In the genomic region with DNA sequence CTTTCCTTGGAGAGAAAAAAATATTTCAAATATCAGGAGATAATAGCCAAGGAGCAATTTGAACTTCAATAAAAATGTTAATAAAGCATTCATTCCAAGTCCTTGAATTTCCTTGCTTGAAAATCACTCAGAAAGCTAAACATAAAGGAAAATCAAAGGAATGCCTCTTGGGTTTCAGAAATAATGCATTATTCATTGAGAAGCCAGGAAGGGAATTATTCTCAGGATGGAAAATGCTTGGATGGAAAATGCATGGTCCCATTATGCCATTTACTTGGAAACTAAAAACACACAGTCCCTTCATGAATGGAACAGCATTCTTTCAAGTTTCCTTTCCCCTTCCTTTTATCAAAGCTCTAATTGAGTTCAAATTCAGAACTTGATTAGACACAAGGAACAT, we compare ENCODE assay signal across 23 cellular contexts.
"Had no signal": no experiment of that assay in that cellular context is flagged by ENCODE, and none has a peak within 500 bp of the region (broad histone marks: within the 10 kb centered on the region; RNA-seq: fewer than 3 reads in every experiment).

No MANE protein-coding gene starts in this region.

- H3K4me3 ChIP-seq: esophagus squamous epithelium, lower lobe of right lung, prostate gland, right atrium auricular region had no signal

- H3K9me3 Mint-ChIP-seq: activated B cell treated with CpG ODN at 0.5 μM for 24 hours, nephron had no signal

- H3K36me3 Mint-ChIP-seq: activated CD8-positive, alpha-beta memory T cell treated with anti-CD3 and anti-CD28 coated beads, Interleukin-2, amount 10 ng/mL, durations not matched to agents 7 days and 5 days; activated naive CD8-positive, alpha-beta T cell treated with anti-CD3 and anti-CD28 coated beads, Interleukin-2, amount 10 ng/mL, durations not matched to agents 7 days and 5 days; T-cell had no signal

- H3K27ac Mint-ChIP-seq: activated B cell treated with CpG ODN at 0.5 μM for 24 hours; activated CD4-positive, alpha-beta memory T cell treated with anti-CD3 and anti-CD28 coated beads, Interleukin-2, amount 10 ng/mL, durations not matched to agents 7 days and 5 days; activated CD8-positive, alpha-beta memory T cell treated with anti-CD3 and anti-CD28 coated beads, Interleukin-2, amount 10 ng/mL, durations not matched to agents 7 days and 5 days; activated naive CD8-positive, alpha-beta T cell treated with anti-CD3 and anti-CD28 coated beads, Interleukin-2, amount 10 ng/mL, durations not matched to agents 7 days and 5 days; activated T-helper 2 cell treated with anti-CD3 and anti-CD28 coated beads, Interferon-gamma antibody, Interleukin-2, Interleukin-4, amounts not matched to agents 10 μg/mL and 5 μg/mL and 100 μg/mL, durations not matched to agents 14 hours and 24 hours and 36 hours; T-cell; type B pancreatic cell had no signal

- H3K36me3 ChIP-seq: lower lobe of right lung, prostate gland had no signal

- H3K27me3 ChIP-seq: esophagus squamous epithelium, right atrium auricular region had no signal

- H3K27ac ChIP-seq: esophagus squamous epithelium, lower lobe of right lung, prostate gland had no signal

- H3K27me3 Mint-ChIP-seq: activated CD4-positive, alpha-beta memory T cell treated with anti-CD3 and anti-CD28 coated beads, Interleukin-2, amount 10 ng/mL, durations not matched to agents 7 days and 5 days; activated CD8-positive, alpha-beta memory T cell treated with anti-CD3 and anti-CD28 coated beads, Interleukin-2, amount 10 ng/mL, durations not matched to agents 7 days and 5 days; type B pancreatic cell had no signal

- H3K9me3 ChIP-seq: esophagus squamous epithelium, lower lobe of right lung, prostate gland, right atrium auricular region had no signal

- H3K4me1 ChIP-seq: esophagus squamous epithelium, prostate gland, right atrium auricular region had no signal

- H3K4me3 Mint-ChIP-seq: activated B cell treated with CpG ODN at 0.5 μM for 24 hours; activated CD4-positive, alpha-beta memory T cell treated with anti-CD3 and anti-CD28 coated beads, Interleukin-2, amount 10 ng/mL, durations not matched to agents 7 days and 5 days; activated CD8-positive, alpha-beta memory T cell treated with anti-CD3 and anti-CD28 coated beads, Interleukin-2, amount 10 ng/mL, durations not matched to agents 7 days and 5 days; activated naive CD8-positive, alpha-beta T cell treated with anti-CD3 and anti-CD28 coated beads, Interleukin-2, amount 10 ng/mL, durations not matched to agents 7 days and 5 days; mesothelial cell of epicardium; nephron; T-cell; type B pancreatic cell had no signal

- DNase-seq: activated B cell treated with CpG ODN at 0.5 μM for 24 hours; activated CD4-positive, alpha-beta memory T cell treated with anti-CD3 and anti-CD28 coated beads, Interleukin-2, amount 10 ng/mL, durations not matched to agents 7 days and 5 days; activated CD4-positive, alpha-beta T cell treated with anti-CD3 and anti-CD28 coated beads for 4 hours; activated CD8-positive, alpha-beta memory T cell treated with anti-CD3 and anti-CD28 coated beads, Interleukin-2, amount 10 ng/mL, durations not matched to agents 7 days and 5 days; activated naive CD4-positive, alpha-beta T cell treated with Interleukin-2 at 50 U/mL for 16 hours; activated naive CD8-positive, alpha-beta T cell treated with anti-CD3 and anti-CD28 coated beads, Interleukin-2, amount 10 ng/mL, durations not matched to agents 7 days and 5 days; cerebellar nuclear complex; cortex of kidney; effector CD4-positive, alpha-beta T cell; esophagus squamous epithelium; hippocampal formation; left cardiac atrium; lower lobe of right lung; stimulated activated CD4-positive, alpha-beta T cell treated with anti-CD3 and anti-CD28 coated beads, Interleukin-2, amount 100 ng/mL, for 24 hours; stimulated activated naive CD8-positive, alpha-beta T cell treated with anti-CD3 and anti-CD28 coated beads, Interleukin-15, Interleukin-2, amounts not matched to agents 100 U/mL and 50 U/mL, for 24 hours; substantia nigra; T-cell had no signal

- H3K4me1 Mint-ChIP-seq: activated B cell treated with CpG ODN at 0.5 μM for 24 hours; activated CD4-positive, alpha-beta memory T cell treated with anti-CD3 and anti-CD28 coated beads, Interleukin-2, amount 10 ng/mL, durations not matched to agents 7 days and 5 days; T-cell had no signal
